8 cellular contexts compared by ENCODE assay signal in the genomic region with DNA sequence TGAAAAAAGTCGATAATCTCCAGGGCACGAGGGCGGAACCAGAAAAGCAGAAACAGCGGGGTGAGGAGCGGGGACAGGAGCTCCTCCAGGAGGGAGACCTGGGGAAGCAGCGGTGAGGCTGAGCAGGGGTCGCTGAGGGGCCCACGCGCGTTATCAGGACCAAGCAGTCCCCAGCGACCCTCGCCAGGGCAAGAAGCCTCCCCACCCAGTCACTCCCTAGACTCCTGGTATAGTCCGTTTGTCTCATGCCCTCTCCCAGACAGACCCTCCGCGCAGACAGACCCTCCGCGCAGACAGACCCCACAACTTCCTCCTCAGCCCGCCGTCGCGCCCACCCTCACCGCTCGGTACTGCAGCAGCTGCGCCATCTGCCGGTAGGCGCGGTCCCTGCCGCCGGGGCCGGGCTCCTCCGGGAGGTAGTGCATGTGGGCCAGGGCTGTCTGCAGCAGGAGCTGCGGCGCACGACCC. TPM values are rescaled to one million over a fixed set of nuclear protein-coding genes. Genes with fewer than 3 reads are reported as not detected.
DNase-seq lines count a peak whose midpoint lies in the region; ATAC-seq and TF ChIP-seq lines count a peak whose summit lies in the region.

No MANE protein-coding gene starts in this region.

- CTCF ChIA-PET in OCI-LY7 (lab: Charles Lee; ENCODE audit: unreplicated experiment) = interaction anchor here (0.5 to 1.4 kb wide), 3 partner anchors 9 to 120 kb away, joined by 3 to 4 read pairs (median 4); no protein-coding TSS in a partner anchor

- no peak for TF ChIP-seq POLR2A in suprapubic skin (IDR thresholded peaks at IDR 0.05)

- H3K4me2 ChIP-seq in OCI-LY7 (ENCODE audit: low read length) = peak overlapping the region; percentile 59

- H3K27ac ChIP-seq in OCI-LY7 (ENCODE audit: low read depth, low read length, poor library complexity, severe bottlenecking) (no peak overlapping the region), neutrophil (no peak overlapping the region), suprapubic skin (no peak overlapping the region)

- peak; percentile 44 for ATAC-seq in HG02970 (IDR thresholded peaks at IDR 0.05; ENCODE audit: low FRiP score, unreplicated experiment)
- no peak for ATAC-seq in HG02938 (IDR thresholded peaks at IDR 0.05; ENCODE audit: unreplicated experiment)

- BruUV-seq in OCI-LY7 (replicated peaks; lab: Mats Ljungman, UMichigan) = no TSS peak

- no peaks in the 10 kb centered on the region for H3K79me2 ChIP-seq in OCI-LY7 (ENCODE audit: insufficient read depth, low read depth, low read length)

- TF ChIP-seq EP300 in suprapubic skin (IDR thresholded peaks at IDR 0.05) = no peak

- no peaks in the 10 kb centered on the region for H3K9me2 ChIP-seq in OCI-LY7 (ENCODE audit: insufficient read depth, low read length)

- intact Hi-C loops in OCI-LY7 (cut with micrococcal nuclease; ENCODE audit: unreplicated experiment) = loop anchor here (1.0 to 5.0 kb wide), 2 partner anchors 55 to 94 kb away; no protein-coding TSS in a partner anchor

- peak overlapping the region; percentile 53; the same call in 1 of the 2 replicates for H2AFZ ChIP-seq in OCI-LY7 (ENCODE audit: low read length)

- TF ChIP-seq CTCF in GM10266 (IDR thresholded peaks at IDR 0.05; ENCODE audit: control insufficient read depth, insufficient read depth, low read depth, missing control alignments) = peak; percentile 93
- TF ChIP-seq CTCF in OCI-LY7 (conservative IDR thresholded peaks at IDR 0.05; ENCODE audit: low read length) = peak; percentile 90
- TF ChIP-seq CTCF in fibroblast of the aortic adventitia (IDR thresholded peaks at IDR 0.05; ENCODE audit: insufficient read depth, low read length) = peak; percentile 91
- peak; percentile 60 for TF ChIP-seq CTCF in neutrophil (IDR thresholded peaks at IDR 0.05)
- peak; percentile 70 to 98 for TF ChIP-seq CTCF in suprapubic skin (IDR thresholded peaks at IDR 0.05)

- H3K4me1 ChIP-seq in OCI-LY7 (ENCODE audit: insufficient read depth, low read length, poor library complexity, severe bottlenecking) = peaks cover 10% of the 10 kb centered on the region
- H3K4me1 ChIP-seq in neutrophil (ENCODE audit: control insufficient read depth in 1 of 2, insufficient read depth in 1 of 2, low read depth in 1 of 2, low read length in 1 of 2) = peaks cover 20 to 22% of the 10 kb centered on the region in 2 experiments
- peaks cover 40% of the 10 kb centered on the region for H3K4me1 ChIP-seq in suprapubic skin

- H3K4me3 ChIP-seq in OCI-LY7 (ENCODE audit: low read depth, low read length, poor library complexity, severe bottlenecking) (peak overlapping the region; percentile 44), fibroblast of the aortic adventitia (ENCODE audit: low read depth, low read length) (no peak overlapping the region), neutrophil (ENCODE audit: low read depth in 1 of 2, low read length in 1 of 2) (peak overlapping the region in 1 of 2 experiments; percentile 4), suprapubic skin (peak overlapping the region; percentile 43)

- H3K27me3 ChIP-seq in neutrophil (peaks cover 100% of the 10 kb centered on the region), suprapubic skin (peaks cover 61% of the 10 kb centered on the region)

- no peaks in the 10 kb centered on the region for H4K20me1 ChIP-seq in OCI-LY7 (ENCODE audit: insufficient read depth, low read length)

- POLR2A ChIA-PET in OCI-LY7 (lab: Charles Lee) = no interaction called here

- no peaks in the 10 kb centered on the region for H3K36me3 ChIP-seq in OCI-LY7 (ENCODE audit: insufficient read depth, low read length)
- H3K36me3 ChIP-seq in neutrophil = no peaks in the 10 kb centered on the region
- no peaks in the 10 kb centered on the region for H3K36me3 ChIP-seq in suprapubic skin

- no peaks in the 10 kb centered on the region for H3K9me3 ChIP-seq in OCI-LY7 (ENCODE audit: low read length)
- no peaks in the 10 kb centered on the region for H3K9me3 ChIP-seq in neutrophil
- H3K9me3 ChIP-seq in suprapubic skin = no peaks in the 10 kb centered on the region

- peak; percentile 87 for DNase-seq in GM10266 (ENCODE audit: extremely low spot score)
- DNase-seq in OCI-LY7 (ENCODE audit: low spot score) = peak; percentile 72
- peak; percentile 65 for DNase-seq in activated T-helper 1 cell treated with Interleukin-2 at 50 U/mL for 16 hours (ENCODE audit: low read depth)
- no peak for DNase-seq in fibroblast of the aortic adventitia (ENCODE audit: low read depth)
- DNase-seq in suprapubic skin (ENCODE audit: low spot score in 2 of 2) = peak in 1 of 2 donors; percentile 82

- 5% methylated on average over 14 of the region's 34 CpGs for WGBS in suprapubic skin

RNA-seq across cellular contexts. Expression of a gene that starts 6.3 kb away (rescaled TPM):
- total RNA-seq in OCI-LY7 (2014; rRNA removed; shearing (Covaris generic)) = 0.18 and 1.1 TPM in 2 replicates
- total RNA-seq in OCI-LY7 (2022) (0.94 and 0.97 TPM in 2 replicates), fibroblast of the aortic adventitia (ENCODE audit: low replicate concordance) (under 0.01 and 0.98 TPM in 2 replicates), suprapubic skin (100 to 1,000 TPM in 2 of 4 donors, 10 to 100 TPM in 2; 27.0 to 195 (median 122) TPM)

RNA-seq across cellular contexts. Expression of a gene that starts 10.3 kb away (rescaled TPM):
- 29.5 and 32.0 TPM in 2 replicates for total RNA-seq in OCI-LY7 (2014; rRNA removed; shearing (Covaris generic))
- total RNA-seq in OCI-LY7 (2022) (63.9 and 64.7 TPM in 2 replicates), fibroblast of the aortic adventitia (ENCODE audit: low replicate concordance) (18.1 and 30.9 TPM in 2 replicates), suprapubic skin (10 to 100 TPM; 29.5 to 42.3 (median 31.9) TPM)

RNA-seq across cellular contexts. Expression of a gene that starts 27.2 kb away (rescaled TPM):
- total RNA-seq in OCI-LY7 (2014; rRNA removed; shearing (Covaris generic)) = 0.41 and 0.82 TPM in 2 replicates
- total RNA-seq in OCI-LY7 (2022) = 0.30 and 0.78 TPM in 2 replicates
- 0.36 and 4.6 TPM in 2 replicates for total RNA-seq in fibroblast of the aortic adventitia (ENCODE audit: low replicate concordance)
- 10 to 100 TPM in 1 of 4 donors, 1 to 10 TPM in 3; 2.6 to 10.9 (median 6.8) TPM for total RNA-seq in suprapubic skin

RNA-seq across cellular contexts. Expression of a gene that starts 30.3 kb away (rescaled TPM):
- total RNA-seq in OCI-LY7 (2014; rRNA removed; shearing (Covaris generic)) = 3.3 and 7.9 TPM in 2 replicates
- total RNA-seq in OCI-LY7 (2022) = 14.8 and 22.3 TPM in 2 replicates
- 0.18 TPM in 1 of 2 replicates, not detected in the other for total RNA-seq in fibroblast of the aortic adventitia (ENCODE audit: low replicate concordance)
- total RNA-seq in suprapubic skin = 1 to 10 TPM; 2.6 to 8.7 (median 4.1) TPM

RNA-seq across cellular contexts. Expression of a gene that starts 39.7 kb away (rescaled TPM):
- 30.9 and 35.2 TPM in 2 replicates for total RNA-seq in OCI-LY7 (2014; rRNA removed; shearing (Covaris generic))
- total RNA-seq in OCI-LY7 (2022) = 23.1 and 23.7 TPM in 2 replicates
- total RNA-seq in fibroblast of the aortic adventitia (ENCODE audit: low replicate concordance) = 16.1 and 28.9 TPM in 2 replicates
- 10 to 100 TPM in 3 of 4 donors, 1 to 10 TPM in 1; 7.7 to 14.7 (median 13.4) TPM for total RNA-seq in suprapubic skin

Comparison
In these comparisons a context has a peak if more than half of its experiments do, and no peak if none do; other contexts are left out.
1. RNA of a gene that starts 6.3 kb away (total RNA-seq): 27.0 to 195 TPM in suprapubic skin; 0.18 to 1.1 TPM in OCI-LY7 and under 0.01 to 0.98 TPM in fibroblast of the aortic adventitia; every median in the first group is over 10 times any median in the second.
2. Peak in every context shown above with its lines, with median percentiles within 50 percentile points of each other: CTCF ChIP-seq.